ENCODE assay signal across 17 cellular contexts in the genomic region with DNA sequence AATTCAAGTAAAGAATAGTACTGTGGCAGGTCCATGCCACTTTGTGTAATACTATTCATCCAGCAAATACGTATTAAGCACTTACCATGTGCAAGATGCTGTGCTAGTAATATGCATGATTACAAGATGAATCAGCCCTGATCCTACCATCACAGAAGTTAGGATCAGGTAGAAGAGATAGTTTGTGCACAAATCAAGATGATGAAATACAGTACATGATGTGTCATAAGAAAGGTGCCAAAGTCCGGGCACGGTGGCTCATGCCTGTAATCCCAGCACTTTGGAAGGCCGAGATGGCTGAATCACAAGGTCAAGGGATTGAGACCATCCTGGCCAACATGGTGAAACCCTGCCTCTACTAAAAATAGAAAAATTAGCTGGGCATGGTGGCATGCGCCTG. TPM values are rescaled to one million over a fixed set of nuclear protein-coding genes. Genes with fewer than 3 reads are reported as not detected.
DNase-seq lines count a peak whose midpoint lies in the region; ATAC-seq and TF ChIP-seq lines count a peak whose summit lies in the region.
"Had no signal": no experiment of that assay in that cellular context is flagged by ENCODE, and none has a peak within 500 bp of the region (broad histone marks: within the 10 kb centered on the region; RNA-seq: fewer than 3 reads in every experiment).

No MANE protein-coding gene starts in this region.

- ATAC-seq in HG03565 (IDR thresholded peaks at IDR 0.05; ENCODE audit: unreplicated experiment) (no peak), HG03378 (IDR thresholded peaks at IDR 0.05; ENCODE audit: unreplicated experiment) (no peak)
- ATAC-seq: mucosa of descending colon had no signal

- TF ChIP-seq POLR2A in sigmoid colon (IDR thresholded peaks at IDR 0.05): no peak

- WGBS in sigmoid colon, 2 donors: 90 to 96% methylated on average over 5 of the region's 5 CpGs

- H3K4me3 ChIP-seq in MG63: no peak overlapping the region
- no peak overlapping the region for H3K4me3 ChIP-seq in choroid plexus epithelial cell (ENCODE audit: low read depth, low read length)
- H3K4me3 ChIP-seq in sigmoid colon: no peak overlapping the region
- H3K4me3 ChIP-seq: left ventricle myocardium inferior, mucosa of descending colon, neural progenitor cell, prostate gland had no signal

- H3K9me3 ChIP-seq in MG63 (no peaks in the 10 kb centered on the region), sigmoid colon (no peaks in the 10 kb centered on the region)
- H3K9me3 ChIP-seq: left ventricle myocardium inferior, mucosa of descending colon, prostate gland had no signal

- no peaks in the 10 kb centered on the region for H3K4me1 ChIP-seq in sigmoid colon
- H3K4me1 ChIP-seq: left ventricle myocardium inferior, neural progenitor cell, prostate gland had no signal

- H3K27me3 ChIP-seq in MG63 (no peaks in the 10 kb centered on the region), sigmoid colon (no peaks in the 10 kb centered on the region)
- H3K27me3 ChIP-seq: neural progenitor cell had no signal

- peak; percentile 92 for DNase-seq in ELR (ENCODE audit: low read depth)
- DNase-seq in MG63: peak; percentile 22
- peak; percentile 23 for DNase-seq in choroid plexus epithelial cell (ENCODE audit: low read depth)
- DNase-seq in renal cortical epithelial cell (ENCODE audit: low read depth): peak; percentile 66
- no peak for DNase-seq in sigmoid colon
- DNase-seq: activated CD4-positive, alpha-beta T cell treated with anti-CD3 and anti-CD28 coated beads for 4 hours; activated effector memory CD4-positive, alpha-beta T cell treated with Interleukin-2 at 50 U/mL for 16 hours; H7; head of caudate nucleus; left ventricle myocardium inferior; mucosa of descending colon; NCI-H187 treated with DMSO at 0.1 percent for 48 hours; RPMI8226 had no signal

- TF ChIP-seq CTCF in choroid plexus epithelial cell (conservative IDR thresholded peaks at IDR 0.05; ENCODE audit: low read depth, low read length): no peak
- no peak for TF ChIP-seq CTCF in sigmoid colon (IDR thresholded peaks at IDR 0.05)

- intact Hi-C loops in sigmoid colon (cut with DNase I): no loop called here

- no peak for TF ChIP-seq EP300 in sigmoid colon (IDR thresholded peaks at IDR 0.05)

- H3K36me3 ChIP-seq in MG63 (peaks cover 4% of the 10 kb centered on the region), sigmoid colon (peaks cover 27 to 100% (median 66%) of the 10 kb centered on the region in 4 donors)
- H3K36me3 ChIP-seq: neural progenitor cell had no signal

- no peak overlapping the region for H3K27ac ChIP-seq in sigmoid colon
- H3K27ac ChIP-seq: left ventricle myocardium inferior, neural progenitor cell, prostate gland had no signal

RNA-seq across cellular contexts. Expression of a gene that starts 10.9 kb away (rescaled TPM):
- 48.5 and 61.4 TPM in 2 replicates for total RNA-seq in MG63 (2014; rRNA removed; shearing (Covaris generic); ENCODE audit: low replicate concordance)
- total RNA-seq in renal cortical epithelial cell (71.1 and 82.1 TPM in 2 replicates), sigmoid colon (10 to 100 TPM; 25.2 to 44.3 (median 31.9) TPM)
- 10 to 100 TPM; 31.2 to 51.0 (median 39.5) TPM for polyA plus RNA-seq in sigmoid colon

RNA-seq across cellular contexts. Expression of a gene that starts 11.2 kb away (rescaled TPM):
- total RNA-seq in MG63 (2014; rRNA removed; shearing (Covaris generic); ENCODE audit: low replicate concordance): 23.0 and 35.7 TPM in 2 replicates
- total RNA-seq in renal cortical epithelial cell (79.2 and 136 TPM in 2 replicates), sigmoid colon (10 to 100 TPM; 41.9 to 71.5 (median 59.5) TPM)
- 10 to 100 TPM; 23.8 to 98.5 (median 30.6) TPM for polyA plus RNA-seq in sigmoid colon

RNA-seq across cellular contexts. Expression of a gene that starts 58.1 kb away (rescaled TPM):
- total RNA-seq in MG63 (2014; rRNA removed; shearing (Covaris generic); ENCODE audit: low replicate concordance): 1.0 and 6.3 TPM in 2 replicates
- 20.1 and 26.0 TPM in 2 replicates for total RNA-seq in renal cortical epithelial cell
- total RNA-seq in sigmoid colon: 10 to 100 TPM in 3 of 4 donors, 1 to 10 TPM in 1; 7.8 to 13.3 (median 12.2) TPM
- polyA plus RNA-seq in sigmoid colon: 10 to 100 TPM in 2 of 3 donors, 1 to 10 TPM in 1; 7.6 to 19.1 (median 14.4) TPM
